ENCODE assay signal across 8 cellular contexts in the genomic region with DNA sequence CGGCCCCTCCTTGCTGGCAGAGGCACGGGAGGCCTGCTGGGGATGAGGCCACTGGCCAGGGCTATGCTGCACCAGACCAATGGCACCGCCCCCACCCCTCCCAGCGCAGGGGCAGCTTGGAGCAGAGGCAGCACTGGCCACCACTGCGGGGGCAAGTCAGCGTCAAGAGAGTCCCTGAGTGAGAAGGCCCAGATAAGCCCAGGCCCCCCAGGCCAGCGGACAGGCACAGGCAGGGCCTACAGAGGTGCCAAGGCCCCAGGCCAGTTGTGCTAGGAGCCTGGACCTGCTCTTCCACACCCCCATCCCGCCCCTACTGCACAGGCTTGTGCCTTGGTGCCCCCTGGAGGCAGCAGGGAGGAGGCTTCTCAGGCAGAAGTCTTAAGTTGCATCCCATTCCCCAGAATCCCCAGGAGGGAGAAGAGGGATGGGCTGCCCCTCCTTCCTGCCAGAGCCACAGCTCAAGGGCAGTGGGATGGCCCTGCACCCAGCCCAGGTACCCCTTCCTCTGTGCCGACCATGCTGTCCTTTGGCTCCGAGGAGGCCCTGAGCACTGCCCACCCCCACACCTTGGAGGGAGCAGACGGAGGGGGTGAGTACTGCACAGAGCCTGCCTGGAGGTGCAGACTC. TPM values are rescaled to one million over a fixed set of nuclear protein-coding genes. Genes with fewer than 3 reads are reported as not detected.
A peak's percentile ranks its signal among the peaks of the same experiment; 100 is the strongest.
DNase-seq lines count a peak whose midpoint lies in the region; ATAC-seq and TF ChIP-seq lines count a peak whose summit lies in the region.

No MANE protein-coding gene starts in this region.

- no peak overlapping the region for H3K18ac ChIP-seq in IMR-90 (ENCODE audit: low read depth, low read length)

- TF ChIP-seq CTCF in DND-41 (IDR thresholded peaks at IDR 0.05; ENCODE audit: borderline replicate concordance, extremely low read depth, low read length, poor library complexity, severe bottlenecking) (peak; percentile 72), IMR-90 (conservative IDR thresholded peaks at IDR 0.05; ENCODE audit: low read depth, low read length) (peak; percentile 89), MCF 10A (IDR thresholded peaks at IDR 0.05; ENCODE audit: unreplicated experiment) (peak; percentile 97)

- ATAC-seq in DND-41 (ENCODE audit: insufficient read depth, low read depth) (peak; percentile 69), IMR-90 (ENCODE audit: low read depth) (peak; percentile 86), HG03135 (IDR thresholded peaks at IDR 0.05; ENCODE audit: unreplicated experiment) (no peak), GM21515 (IDR thresholded peaks at IDR 0.05; ENCODE audit: unreplicated experiment) (no peak)

- H3K27ac ChIP-seq in DND-41 (ENCODE audit: low read length) (no peak overlapping the region), IMR-90 (ENCODE audit: insufficient read depth, low read length) (no peak overlapping the region)

- no peak overlapping the region for H3K56ac ChIP-seq in IMR-90 (ENCODE audit: extremely low read depth, insufficient read depth, low read length)

- H3K79me2 ChIP-seq in DND-41 (ENCODE audit: insufficient read depth, low read length) = no peaks in the 10 kb centered on the region

- H3K4me1 Mint-ChIP-seq in MCF 10A (ENCODE audit: insufficient read depth, unreplicated experiment) = no peaks in the 10 kb centered on the region

- no peak overlapping the region for H3K4me3 Mint-ChIP-seq in MCF 10A (ENCODE audit: unreplicated experiment)

- H3K36me3 ChIP-seq in DND-41 (ENCODE audit: insufficient read depth, low read length) (peaks cover 12% of the 10 kb centered on the region), IMR-90 (ENCODE audit: control insufficient read depth, insufficient read depth, low read length) (peaks cover 37% of the 10 kb centered on the region)

- dilution Hi-C loops in IMR-90 (cut with HindIII; ENCODE audit: low sequenced_read_pairs, unreplicated experiment) = no loop called here

- H3K27ac Mint-ChIP-seq in MCF 10A (ENCODE audit: low read depth, unreplicated experiment) = no peak overlapping the region

- H3K9me1 ChIP-seq in IMR-90 (ENCODE audit: insufficient read depth, low read length) = peaks cover 6% of the 10 kb centered on the region; the same call in 1 of the 2 replicates

- H3K9me3 ChIP-seq in DND-41 (ENCODE audit: insufficient read depth, low read length, severe bottlenecking) = no peaks in the 10 kb centered on the region
- H3K9me3 ChIP-seq in IMR-90 (ENCODE audit: control insufficient read depth, insufficient read depth, low read length) = no peaks in the 10 kb centered on the region

- H3K14ac ChIP-seq in IMR-90 (replicated peaks; ENCODE audit: low read depth, low read length) = no peak overlapping the region

- intact Hi-C loops in IMR-90 (cut with micrococcal nuclease) = loop anchor here (1.0 to 10.0 kb wide), 3 partner anchors 68 to 370 kb away; a partner anchor contains a TSS
- intact Hi-C loops in MCF 10A (cut with micrococcal nuclease) = loop anchor here (1.0 to 5.0 kb wide), 6 partner anchors 68 to 370 kb away; a partner anchor contains a TSS

- H2AK9ac ChIP-seq in IMR-90 (replicated peaks; ENCODE audit: low read depth, low read length, poor library complexity) = peak overlapping the region; percentile 89

- no peak overlapping the region for H3K4ac ChIP-seq in IMR-90 (ENCODE audit: low read depth, low read length)

- H2AFZ ChIP-seq in DND-41 (ENCODE audit: low read depth, low read length) (no peak overlapping the region), IMR-90 (replicated peaks; ENCODE audit: low read length, poor library complexity) (peak overlapping the region; percentile 60)

- in situ Hi-C loops in IMR-90 (cut with MboI; ENCODE audit: low sequenced_read_pairs) = loop anchor here (10.0 kb wide), 1 partner anchor 371 kb away; no protein-coding TSS in a partner anchor

- TF ChIP-seq RAD21 in IMR-90 (IDR thresholded peaks at IDR 0.05; ENCODE audit: low read length) = peak; percentile 93

- H3K4me1 ChIP-seq in DND-41 (ENCODE audit: insufficient read depth, low read length) = peaks cover 20% of the 10 kb centered on the region
- H3K4me1 ChIP-seq in IMR-90 (ENCODE audit: control insufficient read depth, insufficient read depth, low read length) = peaks cover 3% of the 10 kb centered on the region; the same call in 1 of the 2 replicates

- H3K4me3 ChIP-seq in DND-41 (ENCODE audit: low read depth in 1 of 2, low read length in 2 of 2) (no peak overlapping the region), IMR-90 (ENCODE audit: insufficient read depth, low read depth, low read length) (no peak overlapping the region)

- BruUV-seq in IMR-90 (replicated peaks; lab: Mats Ljungman, UMichigan) = no TSS peak
- BruUV-seq in MCF 10A (replicated peaks; lab: Mats Ljungman, UMichigan) = no TSS peak

- H2BK5ac ChIP-seq in IMR-90 (ENCODE audit: low read depth, low read length, poor library complexity, severe bottlenecking) = no peak overlapping the region

- H3K23ac ChIP-seq in IMR-90 (ENCODE audit: low read depth, low read length) = no peak overlapping the region

- H4K5ac ChIP-seq in IMR-90 (ENCODE audit: low read depth, low read length) = no peak overlapping the region

- H2AK5ac ChIP-seq in IMR-90 (ENCODE audit: low read depth, low read length) = no peak overlapping the region

- no peak overlapping the region for H4K91ac ChIP-seq in IMR-90 (ENCODE audit: insufficient read depth, low read depth, low read length)

- CTCF ChIA-PET in IMR-90 (lab: Yijun Ruan, JAX) (interaction anchor here (1.0 to 1.1 kb wide), 2 partner anchors 29 to 371 kb away, joined by 3 read pairs; no protein-coding TSS in a partner anchor), MCF 10A (lab: Yijun Ruan, JAX) (interaction anchor here (0.6 to 6.3 kb wide), 44 partner anchors 9 to 527 kb away, joined by 3 to 58 read pairs (median 5); a partner anchor contains a TSS)

- H3K9me3 Mint-ChIP-seq in MCF 10A (ENCODE audit: unreplicated experiment) = no peaks in the 10 kb centered on the region

- peak; percentile 61 for DNase-seq in DND-41
- peak; percentile 75 for DNase-seq in IMR-90
- peak; percentile 20 for DNase-seq in SHP77 treated with DMSO at 0.1 percent for 48 hours (lab: John Stamatoyannopoulos, UW)
- peak; percentile 95 for DNase-seq in MCF 10A (ENCODE audit: unreplicated experiment)
- DNase-seq in islet precursor cell = peak; percentile 96
- DNase-seq in stimulated activated CD4-positive, alpha-beta T cell treated with anti-CD3 and anti-CD28 coated beads, Interleukin-2, amount 100 ng/mL, for 4 hours (ENCODE audit: low read depth) = peak; percentile 18

- no peak overlapping the region for H3K9ac ChIP-seq in DND-41 (ENCODE audit: low read depth, low read length)
- H3K9ac ChIP-seq in IMR-90 (ENCODE audit: low read depth, low read length) = no peak overlapping the region

- no peaks in the 10 kb centered on the region for H3K79me1 ChIP-seq in IMR-90 (ENCODE audit: low read depth in 1 of 2, low read length in 2 of 2)

- H2BK20ac ChIP-seq in IMR-90 (ENCODE audit: low read depth, low read length) = no peak overlapping the region

- H4K20me1 ChIP-seq in DND-41 (ENCODE audit: insufficient read depth, low read length) (no peaks in the 10 kb centered on the region), IMR-90 (ENCODE audit: insufficient read depth, low read length) (no peaks in the 10 kb centered on the region)

- 0 out of 2 replicates have a peak, but pooled peaks have one; percentile 54 for TF ChIP-seq POLR2A in IMR-90 (IDR thresholded peaks at IDR 0.05; ENCODE audit: low read depth, low read length)

- H3K27me3 ChIP-seq in DND-41 (ENCODE audit: insufficient read depth, low read length, poor library complexity) = no peaks in the 10 kb centered on the region
- no peaks in the 10 kb centered on the region for H3K27me3 ChIP-seq in IMR-90 (ENCODE audit: control insufficient read depth, insufficient read depth, low read length)

- POLR2A ChIA-PET in IMR-90 (lab: Charles Lee; ENCODE audit: unreplicated experiment) = no interaction called here
- POLR2A ChIA-PET in MCF 10A (lab: Yijun Ruan, JAX) = interaction anchor here (0.7 to 3.0 kb wide), 7 partner anchors 10 to 77 kb away, joined by 3 to 22 read pairs (median 3); a partner anchor contains a TSS

- H4K8ac ChIP-seq in IMR-90 (ENCODE audit: low read depth in 2 of 2, low read length in 2 of 2) = no peak overlapping the region

- H3K4me2 ChIP-seq in DND-41 (ENCODE audit: insufficient read depth, low read length) (no peak overlapping the region), IMR-90 (ENCODE audit: low read depth, low read length) (no peak overlapping the region)

- H2BK15ac ChIP-seq in IMR-90 (ENCODE audit: low read depth, low read length) = no peak overlapping the region

- H3K36me3 Mint-ChIP-seq in MCF 10A (ENCODE audit: insufficient read depth, unreplicated experiment) = peaks cover 43% of the 10 kb centered on the region

- no peaks in the 10 kb centered on the region for H3K27me3 Mint-ChIP-seq in MCF 10A (ENCODE audit: insufficient read depth, unreplicated experiment)

- 10% methylated on average over 2 of the region's 11 CpGs; no CpG with 5 or more reads in 1 of the 2 experiments for WGBS in IMR-90 (ENCODE audit: extremely low coverage in 2 of 2, insufficient read length in 1 of 2), 2 experiments

- H2BK120ac ChIP-seq in IMR-90 (ENCODE audit: low read depth, low read length) = no peak overlapping the region

TF ChIP-seq in IMR-90, 13 proteins besides CTCF, POLR2A, EP300 and RAD21:
- peak; percentile 96 for TF ChIP-seq SMC3 (IDR thresholded peaks at IDR 0.05; ENCODE audit: low read depth, low read length)
- no peak for TF ChIP-seq BHLHE40 (IDR thresholded peaks at IDR 0.05; ENCODE audit: low read depth, low read length)
- peak; percentile 72 for TF ChIP-seq MAZ (IDR thresholded peaks at IDR 0.05; ENCODE audit: borderline replicate concordance, low read depth, low read length)

RNA-seq across cellular contexts. Expression of a gene that starts 35.8 kb away (rescaled TPM):
- total RNA-seq in IMR-90 (2012; rRNA removed) (16.9 and 20.3 TPM in 2 replicates), MCF 10A (2022) (25.0 and 35.8 TPM in 2 replicates)
- polyA plus RNA-seq in IMR-90 (2012; rRNA removed) = 33.8 and 46.3 TPM in 2 replicates
- polyA plus RNA-seq in IMR-90 (2012; cell fraction: cytosol; rRNA removed) = 35.7 and 36.6 TPM in 2 replicates
- polyA plus RNA-seq in IMR-90 (2012; cell fraction: nucleus; rRNA removed; ENCODE audit: low replicate concordance) = 14.3 and 16.2 TPM in 2 replicates

RNA-seq across cellular contexts. Expression of a gene that starts 36.4 kb away (rescaled TPM):
- total RNA-seq in IMR-90 (2012; rRNA removed) = 4.7 and 5.6 TPM in 2 replicates
- polyA plus RNA-seq in IMR-90 (2012; rRNA removed) = 23.3 and 23.4 TPM in 2 replicates
- polyA plus RNA-seq in IMR-90 (2012; cell fraction: cytosol; rRNA removed) = 6.1 and 8.6 TPM in 2 replicates
- polyA plus RNA-seq in IMR-90 (2012; cell fraction: nucleus; rRNA removed; ENCODE audit: low replicate concordance) = 206 and 213 TPM in 2 replicates
- total RNA-seq in MCF 10A (2022) = 52.1 and 71.2 TPM in 2 replicates

RNA-seq across cellular contexts. Expression of a gene that starts 43.2 kb away (rescaled TPM):
- total RNA-seq in IMR-90 (2012; rRNA removed) = not detected in 2 replicates
- polyA plus RNA-seq in IMR-90 (2012; rRNA removed) = not detected in 2 replicates
- polyA plus RNA-seq in IMR-90 (2012; cell fraction: cytosol; rRNA removed) = not detected in 2 replicates
- 0.07 TPM in 1 of 2 replicates, not detected in the other for polyA plus RNA-seq in IMR-90 (2012; cell fraction: nucleus; rRNA removed; ENCODE audit: low replicate concordance)
- not detected in 2 replicates for total RNA-seq in MCF 10A (2022)

Comparison
In these comparisons a context has a peak if more than half of its experiments do, and no peak if none do; other contexts are left out.
1. ATAC-seq: peak in DND-41 (single experiment) and IMR-90 (single experiment); none in HG03135 (single experiment) and GM21515 (single experiment).
2. DNase-seq: peak in every context shown above with its lines; median percentile 96 in islet precursor cell; 95 in MCF 10A; 75 in IMR-90; 61 in DND-41; 20 in SHP77 treated with DMSO at 0.1 percent for 48 hours; 18 in stimulated activated CD4-positive, alpha-beta T cell treated with anti-CD3 and anti-CD28 coated beads, Interleukin-2, amount 100 ng/mL, for 4 hours.
3. Peak in every context shown above with its lines, with median percentiles within 50 percentile points of each other: CTCF ChIP-seq.